ENCODE assay signal across 21 cellular contexts in the genomic region with DNA sequence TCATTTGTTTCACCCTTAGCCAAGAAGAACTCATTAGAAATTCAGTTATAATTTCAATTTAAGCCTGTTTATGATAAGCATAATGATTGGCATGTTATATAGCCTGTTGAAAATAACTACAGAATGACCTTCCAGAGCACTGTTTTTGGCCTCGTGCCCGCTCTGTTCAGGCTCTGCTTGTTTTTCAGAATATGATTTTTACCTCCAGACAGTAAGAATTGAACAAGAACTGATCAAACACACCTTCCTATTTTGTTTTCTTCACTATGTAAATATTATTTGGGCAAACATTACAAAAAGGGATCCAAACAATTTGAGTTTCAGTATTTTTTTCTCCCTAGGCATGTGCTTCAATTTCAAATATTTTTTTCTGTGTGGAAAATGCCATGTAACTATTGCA. TPM values are rescaled to one million over a fixed set of nuclear protein-coding genes. Genes with fewer than 3 reads are reported as not detected.
DNase-seq lines count a peak whose midpoint lies in the region; ATAC-seq, FAIRE-seq and TF ChIP-seq lines count a peak whose summit lies in the region.
"Had no signal": no experiment of that assay in that cellular context is flagged by ENCODE, and none has a peak within 500 bp of the region (broad histone marks: within the 10 kb centered on the region; RNA-seq: fewer than 3 reads in every experiment).

No MANE protein-coding gene starts in this region.

- TF ChIP-seq RAD21 in HepG2 (CRISPR knock-in tag; IDR thresholded peaks at IDR 0.05): no peak

- no peak overlapping the region for H3K4ac ChIP-seq in mesendoderm (ENCODE audit: low read depth, low read length)

- peaks cover 73% of the 10 kb centered on the region for H3K4me1 Mint-ChIP-seq in activated B cell treated with CpG ODN at 0.5 μM for 24 hours
- H3K4me1 Mint-ChIP-seq: CD4-positive, CD25-positive, alpha-beta regulatory T cell had no signal

- no peaks in the 10 kb centered on the region for H3K9me3 ChIP-seq in HepG2 (ENCODE audit: low read length)
- no peaks in the 10 kb centered on the region for H3K9me3 ChIP-seq in thyroid gland
- H3K9me3 ChIP-seq: BE2C had no signal

- H2BK120ac ChIP-seq in mesendoderm (ENCODE audit: low read depth, low read length): no peak overlapping the region

- H3K36me3 Mint-ChIP-seq in activated B cell treated with CpG ODN at 0.5 μM for 24 hours (ENCODE audit: low read depth): peaks cover 81% of the 10 kb centered on the region

- peak; percentile 8 for FAIRE-seq in HepG2 (lab: Jason Lieb, UNC)

- H2BK15ac ChIP-seq in mesendoderm (replicated peaks; ENCODE audit: low read depth): no peak overlapping the region

- no peaks in the 10 kb centered on the region for H3K79me2 ChIP-seq in HepG2 (ENCODE audit: insufficient read depth, low read length)
- H3K79me2 ChIP-seq in mesendoderm (ENCODE audit: control insufficient read depth, insufficient read depth, low read length): no peaks in the 10 kb centered on the region

- H2AFZ ChIP-seq in HepG2 (ENCODE audit: low read length): no peak overlapping the region

- no peak overlapping the region for H4K5ac ChIP-seq in mesendoderm (ENCODE audit: low read length)

- no peak overlapping the region for H3K23ac ChIP-seq in mesendoderm (ENCODE audit: low read length)

- H4K20me1 ChIP-seq in HepG2 (ENCODE audit: insufficient read depth, low read length): no peaks in the 10 kb centered on the region

- H3K27me3 ChIP-seq in HepG2 (ENCODE audit: control insufficient read depth in 1 of 2, insufficient read depth in 2 of 2, low read length in 2 of 2) (no peaks in the 10 kb centered on the region), thyroid gland (no peaks in the 10 kb centered on the region), mesendoderm (ENCODE audit: insufficient read depth, low read length, poor library complexity) (no peaks in the 10 kb centered on the region)
- H3K27me3 ChIP-seq: BE2C had no signal

- H3K4me3 Mint-ChIP-seq in activated B cell treated with CpG ODN at 0.5 μM for 24 hours: no peak overlapping the region
- H3K4me3 Mint-ChIP-seq: CD4-positive, CD25-positive, alpha-beta regulatory T cell; H9 had no signal

- WGBS in HepG2 (ENCODE audit: low lambda C conversion rate): 30% methylated on average over 2 of the region's 2 CpGs
- WGBS in thyroid gland, 2 donors: 76 to 82% methylated on average over 2 of the region's 2 CpGs
- no CpG with 5 or more reads among the region's 2 CpGs for WGBS in mesendoderm (ENCODE audit: extremely low coverage, insufficient coverage, low lambda C conversion rate)

- H3K4me2 ChIP-seq in HepG2 (ENCODE audit: low read depth, low read length) (peak overlapping the region; percentile 54), mesendoderm (ENCODE audit: low read length) (no peak overlapping the region)

- no peak overlapping the region for H2BK5ac ChIP-seq in mesendoderm (ENCODE audit: low read length)

- H3K27ac ChIP-seq in HepG2 (ENCODE audit: extremely low read length, insufficient read depth, low read length) (peak overlapping the region; percentile 65), thyroid gland (no peak overlapping the region), mesendoderm (ENCODE audit: low read depth, low read length) (no peak overlapping the region)

- POLR2A ChIA-PET in activated B cell treated with CpG ODN at 0.5 μM for 24 hours (lab: Charles Lee) (no interaction called here), HepG2 (lab: Yijun Ruan, JAX) (no interaction called here)

- H3K79me1 ChIP-seq in mesendoderm (ENCODE audit: low read length): no peaks in the 10 kb centered on the region

- TF ChIP-seq CTCF in activated B cell treated with CpG ODN at 0.5 μM for 24 hours (IDR thresholded peaks at IDR 0.05): no peak
- TF ChIP-seq CTCF in HepG2 (CRISPR knock-in tag; IDR thresholded peaks at IDR 0.05): no peak
- TF ChIP-seq CTCF in thyroid gland (IDR thresholded peaks at IDR 0.05): no peak

- peaks cover 4% of the 10 kb centered on the region for H3K9me3 Mint-ChIP-seq in activated B cell treated with CpG ODN at 0.5 μM for 24 hours
- H3K9me3 Mint-ChIP-seq: H9 had no signal

- H3K18ac ChIP-seq in mesendoderm (ENCODE audit: low read length): no peak overlapping the region

- peak overlapping the region; percentile 46 for H3K27ac Mint-ChIP-seq in activated B cell treated with CpG ODN at 0.5 μM for 24 hours
- H3K27ac Mint-ChIP-seq: CD4-positive, CD25-positive, alpha-beta regulatory T cell; H9 had no signal

- H3K27me3 Mint-ChIP-seq in activated B cell treated with CpG ODN at 0.5 μM for 24 hours: no peaks in the 10 kb centered on the region

- DNase-seq in Right ventricle myocardium superior (peak; percentile 66), left cardiac atrium (no peak), activated B cell treated with CpG ODN at 0.5 μM for 24 hours (no peak), HepG2 (ENCODE audit: low spot score) (peak; percentile 55), thyroid gland (peak; percentile 22 to 42), mesendoderm (no peak)
- DNase-seq in activated CD8-positive, alpha-beta memory T cell treated with anti-CD3 and anti-CD28 coated beads for 24 hours: no peak
- DNase-seq: 8988T; BE2C; CD4-positive, CD25-positive, alpha-beta regulatory T cell; COR-L47; DMS153; GF-D8; H9; KG1; MV-4-11; NCI-H1694 treated with DMSO at 0.1 percent for 48 hours; NCI-H748 treated with DMSO at 0.1 percent for 48 hours; OCI-M1; SHP77 treated with DMSO at 0.1 percent for 48 hours had no signal

- BruUV-seq in HepG2 (replicated peaks; lab: Mats Ljungman, UMichigan): no TSS peak

- H3K4me1 ChIP-seq in HepG2 (ENCODE audit: insufficient read depth, low read length): peaks cover 93% of the 10 kb centered on the region
- peaks cover 6 to 12% of the 10 kb centered on the region in 2 donors for H3K4me1 ChIP-seq in thyroid gland
- no peaks in the 10 kb centered on the region for H3K4me1 ChIP-seq in mesendoderm (ENCODE audit: control insufficient read depth, low read depth, low read length)
- H3K4me1 ChIP-seq: BE2C had no signal

- H3K56ac ChIP-seq in mesendoderm (ENCODE audit: low read length): no peak overlapping the region

- no peak; a peak in 1 of 4 replicates for TF ChIP-seq EP300 in HepG2 (IDR thresholded peaks at IDR 0.05; ENCODE audit: low read depth in 2 of 2, low read length in 2 of 2)
- no peak for TF ChIP-seq EP300 in HepG2 (CRISPR knock-in tag; IDR thresholded peaks at IDR 0.05; ENCODE audit: borderline replicate concordance)

- no peak overlapping the region for H2AK5ac ChIP-seq in mesendoderm (ENCODE audit: low read length)

- TF ChIP-seq POLR2A in HepG2 (IDR thresholded peaks at IDR 0.05; ENCODE audit: insufficient read depth in 1 of 2, low read depth in 2 of 2, low read length in 2 of 2) (no peak), thyroid gland (IDR thresholded peaks at IDR 0.05) (no peak)

- H4K8ac ChIP-seq in mesendoderm (ENCODE audit: low read depth, low read length): no peak overlapping the region

- CTCF ChIA-PET in activated B cell treated with CpG ODN at 0.5 μM for 24 hours (lab: Charles Lee): no interaction called here
- CTCF ChIA-PET in HepG2 (lab: Yijun Ruan, JAX; ENCODE audit: low intra/inter-chr PET ratio, low total read pairs): no interaction called here

- ATAC-seq in Right ventricle myocardium superior (ENCODE audit: poor library complexity) (no peak), left cardiac atrium (no peak), activated B cell treated with CpG ODN at 0.5 μM for 24 hours (ENCODE audit: low read depth) (no peak), HepG2 (peak; percentile 9; the same call in 2 of the 3 replicates), GM21390 (IDR thresholded peaks at IDR 0.05; ENCODE audit: unreplicated experiment) (no peak)

- H3K4me3 ChIP-seq in HepG2 (replicated peaks in 1 of 3; ENCODE audit: insufficient read depth in 1 of 3, low read depth in 2 of 3, low read length in 3 of 3) (peak overlapping the region in 1 of 3 experiments; percentile 29; a peak in 1 of 6 replicates), thyroid gland (replicated peaks in 1 of 3) (no peak overlapping the region), mesendoderm (ENCODE audit: low read length) (no peak overlapping the region)

- H3K36me3 ChIP-seq in HepG2 (replicated peaks in 1 of 2; ENCODE audit: control insufficient read depth in 1 of 2, insufficient read depth in 2 of 2, low read length in 2 of 2): no peaks in the 10 kb centered on the region; a peak in 1 of 5 replicates
- peaks cover 0 to 3% of the 10 kb centered on the region in 2 donors for H3K36me3 ChIP-seq in thyroid gland
- no peaks in the 10 kb centered on the region for H3K36me3 ChIP-seq in mesendoderm (ENCODE audit: control insufficient read depth, insufficient read depth, low read length)
- H3K36me3 ChIP-seq: BE2C had no signal

- in situ Hi-C loops in HepG2 (cut with HindIII; ENCODE audit: extremely low pct_ligation_motif_present, low pct_unique_long_range_greater_than_20kb): no loop called here

- intact Hi-C loops in Right ventricle myocardium superior (cut with DNase I) (no loop called here), left cardiac atrium (cut with DNase I) (no loop called here), activated B cell treated with CpG ODN at 0.5 μM for 24 hours (cut with micrococcal nuclease) (no loop called here), HepG2 (cut with micrococcal nuclease; ENCODE audit: unreplicated experiment) (no loop called here), thyroid gland (cut with DNase I) (no loop called here)

- H3K9ac ChIP-seq in HepG2 (ENCODE audit: insufficient read depth, low read depth, low read length) (peak overlapping the region; percentile 24; the same call in 1 of the 2 replicates), mesendoderm (ENCODE audit: low read length) (no peak overlapping the region)

RNA-seq across cellular contexts. Expression of gene ANGPTL1, which starts 48.1 kb away (rescaled TPM):
- 7.5 TPM for total RNA-seq in Right ventricle myocardium superior
- 10 to 100 TPM; 14.3 to 19.0 TPM for total RNA-seq in left cardiac atrium
- total RNA-seq in activated B cell treated with CpG ODN at 0.5 μM for 24 hours: not detected in 2 replicates
- 2.2 and 2.9 TPM in 2 replicates for total RNA-seq in HepG2 (2016; rRNA removed; fragmentation: Illumina TruSeq; extraction: Trizol)
- total RNA-seq in HepG2 (2016; cell fraction: cytosol; rRNA removed; fragmentation: Illumina TruSeq; extraction: Trizol; ENCODE audit: low read depth): 0.71 TPM in 1 of 2 replicates, not detected in the other
- 1.7 and 2.9 TPM in 2 replicates for total RNA-seq in HepG2 (2016; cell fraction: insoluble cytoplasmic fraction; rRNA removed; fragmentation: Illumina TruSeq; extraction: Trizol)
- 0.56 and 0.59 TPM in 2 replicates for total RNA-seq in HepG2 (2016; cell fraction: membrane; rRNA removed; fragmentation: Illumina TruSeq; extraction: Trizol)
- total RNA-seq in HepG2 (2016; cell fraction: nucleus; rRNA removed; fragmentation: Illumina TruSeq; extraction: Trizol): 3.6 and 4.3 TPM in 2 replicates
- 3.5 and 9.3 TPM in 2 replicates for polyA plus RNA-seq in HepG2 (2011; rRNA removed)
- polyA plus RNA-seq in HepG2 (2011; cell fraction: cytosol; rRNA removed): 3.1 and 3.2 TPM in 2 replicates
- 1.5 and 3.6 TPM in 2 replicates for polyA plus RNA-seq in HepG2 (2011; cell fraction: nucleus; rRNA removed)
- polyA plus RNA-seq in HepG2 (2012): 2.9 and 6.3 TPM in 2 replicates
- 0.10 and 0.25 TPM in 2 replicates for polyA plus RNA-seq in HepG2 (2016; cell fraction: cytosol; fragmentation: Illumina TruSeq; extraction: Trizol; ENCODE audit: low read depth)
- polyA plus RNA-seq in HepG2 (2016; cell fraction: insoluble cytoplasmic fraction; fragmentation: Illumina TruSeq; extraction: Trizol; ENCODE audit: low read depth): 1.5 and 1.8 TPM in 2 replicates
- polyA plus RNA-seq in HepG2 (2016; cell fraction: membrane; fragmentation: Illumina TruSeq; extraction: Trizol; ENCODE audit: low read depth): 0.27 and 0.65 TPM in 2 replicates
- polyA plus RNA-seq in HepG2 (2016; cell fraction: nucleus; fragmentation: Illumina TruSeq; extraction: Trizol; ENCODE audit: insufficient read depth, low read depth): 3.7 and 4.3 TPM in 2 replicates
- polyA minus RNA-seq in HepG2 (2011; rRNA and poly(A)+ RNA removed; ENCODE audit: low replicate concordance): 4.0 TPM in 1 of 2 replicates, not detected in the other
- polyA minus RNA-seq in HepG2 (2011; cell fraction: cytosol; rRNA and poly(A)+ RNA removed): 2.1 and 3.0 TPM in 2 replicates
- 4.4 and 6.7 TPM in 2 replicates for polyA minus RNA-seq in HepG2 (2011; cell fraction: nucleus; rRNA and poly(A)+ RNA removed)
- total RNA-seq in thyroid gland: 10 to 100 TPM; 48.4 to 79.3 (median 66.6) TPM
- 0.03 TPM for polyA plus RNA-seq in mesendoderm (2013, experiment 1 of 2)
- 0.01 TPM for polyA plus RNA-seq in mesendoderm (2013, experiment 2 of 2)
- total RNA-seq: CD4-positive, CD25-positive, alpha-beta regulatory T cell; H9 had no signal
- polyA plus RNA-seq: CD4-positive, CD25-positive, alpha-beta regulatory T cell had no signal

Comparison
In these comparisons a context has a peak if more than half of its experiments do, and no peak if none do; other contexts are left out.
1. DNase-seq: peak in Right ventricle myocardium superior (single experiment), HepG2 (single experiment) and thyroid gland (2 of 2); none in left cardiac atrium (single experiment), activated B cell treated with CpG ODN at 0.5 μM for 24 hours (single experiment), mesendoderm (single experiment) and activated CD8-positive, alpha-beta memory T cell treated with anti-CD3 and anti-CD28 coated beads for 24 hours (single experiment).